In the genomic region with DNA sequence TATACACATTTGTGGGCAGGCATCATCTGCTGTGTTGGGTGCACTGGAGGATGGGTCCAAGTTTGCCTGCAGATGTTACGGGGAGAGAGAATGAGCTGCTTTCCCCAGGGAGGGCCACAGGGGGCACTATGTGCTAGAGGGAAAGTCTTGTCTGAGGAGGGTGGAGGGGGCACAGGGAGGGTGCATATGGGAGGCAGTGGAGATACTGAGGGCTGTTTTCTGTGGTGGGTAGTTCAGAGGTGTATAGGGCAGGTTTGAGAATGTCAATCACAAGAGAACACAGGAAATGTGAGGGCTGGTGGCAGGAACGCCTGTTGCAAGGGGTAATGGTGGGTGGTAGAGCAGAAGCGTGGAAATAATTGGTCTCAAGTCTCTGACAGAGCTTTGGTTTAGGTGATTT, we compare ENCODE assay signal across 13 cellular contexts. TPM values are rescaled to one million over a fixed set of nuclear protein-coding genes. Genes with fewer than 3 reads are reported as not detected.
DNase-seq lines count a peak whose midpoint lies in the region; ATAC-seq and TF ChIP-seq lines count a peak whose summit lies in the region.
"Had no signal": no experiment of that assay in that cellular context is flagged by ENCODE, and none has a peak within 500 bp of the region (broad histone marks: within the 10 kb centered on the region; RNA-seq: fewer than 3 reads in every experiment).

No MANE protein-coding gene starts in this region.

- CTCF ChIA-PET in activated CD8-positive, alpha-beta memory T cell treated with anti-CD3 and anti-CD28 coated beads, Interleukin-2, amount 10 ng/mL, durations not matched to agents 7 days and 5 days (lab: Charles Lee): interaction anchor here (0.6 to 2.9 kb wide), 16 partner anchors 8 to 180 kb away, joined by 3 to 13 read pairs (median 3); a partner anchor contains a TSS

- no peaks in the 10 kb centered on the region for H3K27me3 Mint-ChIP-seq in activated CD8-positive, alpha-beta memory T cell treated with anti-CD3 and anti-CD28 coated beads, Interleukin-2, amount 10 ng/mL, durations not matched to agents 7 days and 5 days
- no peaks in the 10 kb centered on the region for H3K27me3 Mint-ChIP-seq in glutamatergic neuron (ENCODE audit: unreplicated experiment)

- H3K4me3 Mint-ChIP-seq in activated CD8-positive, alpha-beta memory T cell treated with anti-CD3 and anti-CD28 coated beads, Interleukin-2, amount 10 ng/mL, durations not matched to agents 7 days and 5 days: no peak overlapping the region
- no peak overlapping the region for H3K4me3 Mint-ChIP-seq in glutamatergic neuron (ENCODE audit: unreplicated experiment)

- H3K9me3 Mint-ChIP-seq in activated CD8-positive, alpha-beta memory T cell treated with anti-CD3 and anti-CD28 coated beads, Interleukin-2, amount 10 ng/mL, durations not matched to agents 7 days and 5 days (ENCODE audit: low read depth): no peaks in the 10 kb centered on the region
- peaks cover 2% of the 10 kb centered on the region for H3K9me3 Mint-ChIP-seq in glutamatergic neuron (ENCODE audit: unreplicated experiment)

- no peaks in the 10 kb centered on the region for H3K9me3 ChIP-seq in right cardiac atrium (ENCODE audit: control insufficient read depth, low read length)
- H3K9me3 ChIP-seq: A549, body of pancreas had no signal

- H3K27ac ChIP-seq in foreskin keratinocyte (no peak overlapping the region), right cardiac atrium (ENCODE audit: low read length) (no peak overlapping the region)
- H3K27ac ChIP-seq: A549, body of pancreas had no signal

- no peaks in the 10 kb centered on the region for H3K27me3 ChIP-seq in foreskin keratinocyte
- H3K27me3 ChIP-seq in right cardiac atrium (ENCODE audit: control insufficient read depth, insufficient read depth): no peaks in the 10 kb centered on the region
- H3K27me3 ChIP-seq: body of pancreas had no signal

- intact Hi-C loops in right cardiac atrium (cut with DNase I): no loop called here

- H3K4me1 Mint-ChIP-seq in activated CD8-positive, alpha-beta memory T cell treated with anti-CD3 and anti-CD28 coated beads, Interleukin-2, amount 10 ng/mL, durations not matched to agents 7 days and 5 days: peaks cover 41% of the 10 kb centered on the region
- no peaks in the 10 kb centered on the region for H3K4me1 Mint-ChIP-seq in glutamatergic neuron (ENCODE audit: low read depth, unreplicated experiment)

- WGBS in right cardiac atrium: 94% methylated on average over 3 of the region's 3 CpGs

- TF ChIP-seq CTCF in foreskin keratinocyte (conservative IDR thresholded peaks at IDR 0.05) (peak; percentile 18), glutamatergic neuron (IDR thresholded peaks at IDR 0.05; ENCODE audit: partially characterized antibody, unreplicated experiment) (no peak)

- H3K27ac Mint-ChIP-seq in activated CD8-positive, alpha-beta memory T cell treated with anti-CD3 and anti-CD28 coated beads, Interleukin-2, amount 10 ng/mL, durations not matched to agents 7 days and 5 days: peak overlapping the region; percentile 80
- H3K27ac Mint-ChIP-seq in glutamatergic neuron (ENCODE audit: unreplicated experiment): no peak overlapping the region
- H3K27ac Mint-ChIP-seq: progenitor cell of endocrine pancreas had no signal

- H3K4me3 ChIP-seq in right cardiac atrium (ENCODE audit: low read length): no peak overlapping the region
- H3K4me3 ChIP-seq: A549, body of pancreas had no signal

- peak; percentile 74 for DNase-seq in activated CD8-positive, alpha-beta memory T cell treated with anti-CD3 and anti-CD28 coated beads, Interleukin-2, amount 10 ng/mL, durations not matched to agents 7 days and 5 days
- no peak for DNase-seq in activated CD8-positive, alpha-beta memory T cell treated with anti-CD3 and anti-CD28 coated beads for 24 hours
- peak; percentile 25 for DNase-seq in activated T-cell treated with anti-CD3 and anti-CD28 coated beads for 24 hours (ENCODE audit: low read depth)
- DNase-seq in foreskin keratinocyte: no peak
- DNase-seq in stimulated activated naive CD8-positive, alpha-beta T cell treated with anti-CD3 and anti-CD28 coated beads, Interleukin-15, Interleukin-2, amounts not matched to agents 100 U/mL and 50 U/mL, for 24 hours: peak; percentile 77
- DNase-seq in right cardiac atrium: no peak
- DNase-seq in DMS79 treated with DMSO at 0.1 percent for 48 hours (lab: John Stamatoyannopoulos, UW): no peak
- no peak for DNase-seq in glutamatergic neuron
- DNase-seq: body of pancreas, NCI-H1105 had no signal

- H3K4me1 ChIP-seq in foreskin keratinocyte: no peaks in the 10 kb centered on the region
- no peaks in the 10 kb centered on the region for H3K4me1 ChIP-seq in right cardiac atrium (ENCODE audit: control insufficient read depth, insufficient read depth, low read length)
- H3K4me1 ChIP-seq: body of pancreas had no signal

- peak; percentile 77 for ATAC-seq in activated CD8-positive, alpha-beta memory T cell treated with anti-CD3 and anti-CD28 coated beads, Interleukin-2, amount 10 ng/mL, durations not matched to agents 7 days and 5 days
- ATAC-seq in foreskin keratinocyte (no peak), right cardiac atrium (no peak)
- ATAC-seq in stimulated activated naive CD8-positive, alpha-beta T cell treated with anti-CD3 and anti-CD28 coated beads, Interleukin-15, Interleukin-2, amounts not matched to agents 100 U/mL and 50 U/mL, for 24 hours: peak; percentile 90
- ATAC-seq: body of pancreas had no signal

- H3K36me3 Mint-ChIP-seq in activated CD8-positive, alpha-beta memory T cell treated with anti-CD3 and anti-CD28 coated beads, Interleukin-2, amount 10 ng/mL, durations not matched to agents 7 days and 5 days: peaks cover 18% of the 10 kb centered on the region
- H3K36me3 Mint-ChIP-seq in glutamatergic neuron (ENCODE audit: unreplicated experiment): no peaks in the 10 kb centered on the region

RNA-seq across cellular contexts. Expression of a gene that starts 7.7 kb away (rescaled TPM):
- 10 to 100 TPM; 51.5 to 60.7 TPM for total RNA-seq in activated CD8-positive, alpha-beta memory T cell treated with anti-CD3 and anti-CD28 coated beads, Interleukin-2, amount 10 ng/mL, durations not matched to agents 7 days and 5 days
- total RNA-seq in foreskin keratinocyte (32.1 and 36.5 TPM in 2 replicates), right cardiac atrium (10 to 100 TPM; 32.6 to 37.5 (median 35.7) TPM), glutamatergic neuron (ENCODE audit: unreplicated experiment) (59.5 TPM)
- polyA plus RNA-seq in foreskin keratinocyte (20.7 and 22.0 TPM in 2 replicates), right cardiac atrium (11.8 TPM)

RNA-seq across cellular contexts. Expression of a gene that starts 25.1 kb away (rescaled TPM):
- 10 to 100 TPM; 49.2 to 64.9 TPM for total RNA-seq in activated CD8-positive, alpha-beta memory T cell treated with anti-CD3 and anti-CD28 coated beads, Interleukin-2, amount 10 ng/mL, durations not matched to agents 7 days and 5 days
- total RNA-seq in foreskin keratinocyte: 25.8 and 28.1 TPM in 2 replicates
- 26.5 and 27.8 TPM in 2 replicates for polyA plus RNA-seq in foreskin keratinocyte
- 10 to 100 TPM; 19.1 to 24.2 (median 20.9) TPM for total RNA-seq in right cardiac atrium
- 16.8 TPM for polyA plus RNA-seq in right cardiac atrium
- 46.3 TPM for total RNA-seq in glutamatergic neuron (ENCODE audit: unreplicated experiment)

RNA-seq across cellular contexts. Expression of a gene that starts 25.2 kb away (rescaled TPM):
- 10 to 100 TPM; 21.9 to 30.6 TPM for total RNA-seq in activated CD8-positive, alpha-beta memory T cell treated with anti-CD3 and anti-CD28 coated beads, Interleukin-2, amount 10 ng/mL, durations not matched to agents 7 days and 5 days
- total RNA-seq in foreskin keratinocyte (7.9 and 9.8 TPM in 2 replicates), right cardiac atrium (10 to 100 TPM; 13.7 to 17.9 (median 17.2) TPM), glutamatergic neuron (ENCODE audit: unreplicated experiment) (41.6 TPM)
- polyA plus RNA-seq in foreskin keratinocyte (9.8 and 11.1 TPM in 2 replicates), right cardiac atrium (13.9 TPM)

RNA-seq across cellular contexts. Expression of a gene that starts 49.5 kb away (rescaled TPM):
- total RNA-seq in activated CD8-positive, alpha-beta memory T cell treated with anti-CD3 and anti-CD28 coated beads, Interleukin-2, amount 10 ng/mL, durations not matched to agents 7 days and 5 days: not detected
- not detected in 2 replicates for total RNA-seq in foreskin keratinocyte
- polyA plus RNA-seq in foreskin keratinocyte: not detected in 2 replicates
- total RNA-seq in right cardiac atrium: not detected
- not detected for polyA plus RNA-seq in right cardiac atrium
- total RNA-seq in glutamatergic neuron (ENCODE audit: unreplicated experiment): not detected
- total RNA-seq: body of pancreas, lower leg skin, progenitor cell of endocrine pancreas had no signal
- polyA plus RNA-seq: A549 had no signal

RNA-seq across cellular contexts. Expression of a gene that starts 50.8 kb away (rescaled TPM):
- total RNA-seq in activated CD8-positive, alpha-beta memory T cell treated with anti-CD3 and anti-CD28 coated beads, Interleukin-2, amount 10 ng/mL, durations not matched to agents 7 days and 5 days: not detected
- total RNA-seq in foreskin keratinocyte (not detected in 2 replicates), right cardiac atrium (not detected), glutamatergic neuron (ENCODE audit: unreplicated experiment) (not detected)
- polyA plus RNA-seq in foreskin keratinocyte (not detected in 2 replicates), right cardiac atrium (not detected)
- total RNA-seq: body of pancreas, lower leg skin, progenitor cell of endocrine pancreas had no signal

Comparison
In these comparisons a context has a peak if more than half of its experiments do, and no peak if none do; other contexts are left out.
1. DNase-seq: peak in activated CD8-positive, alpha-beta memory T cell treated with anti-CD3 and anti-CD28 coated beads, Interleukin-2, amount 10 ng/mL, durations not matched to agents 7 days and 5 days (single experiment), activated T-cell treated with anti-CD3 and anti-CD28 coated beads for 24 hours (single experiment) and stimulated activated naive CD8-positive, alpha-beta T cell treated with anti-CD3 and anti-CD28 coated beads, Interleukin-15, Interleukin-2, amounts not matched to agents 100 U/mL and 50 U/mL, for 24 hours (single experiment); none in activated CD8-positive, alpha-beta memory T cell treated with anti-CD3 and anti-CD28 coated beads for 24 hours (single experiment), foreskin keratinocyte (0 of 2), right cardiac atrium (0 of 3), DMS79 treated with DMSO at 0.1 percent for 48 hours (single experiment) and glutamatergic neuron (single experiment).
2. ATAC-seq: peak in activated CD8-positive, alpha-beta memory T cell treated with anti-CD3 and anti-CD28 coated beads, Interleukin-2, amount 10 ng/mL, durations not matched to agents 7 days and 5 days (single experiment) and stimulated activated naive CD8-positive, alpha-beta T cell treated with anti-CD3 and anti-CD28 coated beads, Interleukin-15, Interleukin-2, amounts not matched to agents 100 U/mL and 50 U/mL, for 24 hours (single experiment); none in foreskin keratinocyte (single experiment) and right cardiac atrium (0 of 2).